In the genomic region with DNA sequence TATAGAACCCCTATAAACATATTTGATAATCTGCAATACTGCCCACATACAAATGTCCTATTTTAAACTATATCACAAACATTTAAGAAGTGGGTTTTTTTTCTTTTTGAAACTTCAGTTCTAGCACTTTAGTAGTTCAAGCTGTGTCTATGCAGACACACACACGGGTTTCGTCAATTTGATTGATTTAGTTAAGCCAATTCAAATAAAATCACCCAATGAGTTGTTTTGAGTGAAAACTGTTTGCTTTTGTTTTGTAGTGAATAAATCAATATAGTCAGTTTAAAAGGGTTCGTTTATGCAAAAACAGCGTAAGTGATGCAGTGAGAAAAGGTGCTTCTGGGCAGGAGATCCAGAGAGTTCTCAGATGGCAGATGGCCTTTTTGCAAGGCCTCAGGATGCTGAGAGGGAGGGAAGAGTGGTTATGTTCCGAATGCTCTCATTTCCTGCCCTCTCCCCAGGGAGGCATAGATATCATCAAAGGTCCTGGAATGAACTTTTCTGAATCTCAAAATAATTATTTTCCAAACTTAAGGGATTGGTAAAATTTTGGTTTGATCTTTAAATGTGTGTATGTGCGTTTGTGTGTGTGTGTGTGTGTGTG, we compare ENCODE assay signal across 14 cellular contexts.
DNase-seq lines count a peak whose midpoint lies in the region; ATAC-seq and TF ChIP-seq lines count a peak whose summit lies in the region.
"Had no signal": no experiment of that assay in that cellular context is flagged by ENCODE, and none has a peak within 500 bp of the region (broad histone marks: within the 10 kb centered on the region; RNA-seq: fewer than 3 reads in every experiment).

No MANE protein-coding gene starts in this region.

- no peaks in the 10 kb centered on the region for H4K20me1 ChIP-seq in osteoblast (ENCODE audit: insufficient read depth, low read length)

- TF ChIP-seq CTCF in cardiac fibroblast (IDR thresholded peaks at IDR 0.05; ENCODE audit: low read depth, low read length) (no peak), osteoblast (IDR thresholded peaks at IDR 0.05; ENCODE audit: extremely low read depth, low read depth, low read length) (no peak)

- no peaks in the 10 kb centered on the region for H3K27me3 ChIP-seq in osteoblast (ENCODE audit: insufficient read depth, low read length)

- DNase-seq in DMS153 treated with DMSO at 0.1 percent for 48 hours (lab: John Stamatoyannopoulos, UW; ENCODE audit: unreplicated experiment) (peak; percentile 13), NCI-H1092 treated with DMSO at 0.1 percent for 48 hours (lab: John Stamatoyannopoulos, UW) (peak; percentile 42), cardiac fibroblast (ENCODE audit: low read depth in 2 of 2) (peak; percentile 24 to 81), osteoblast (ENCODE audit: insufficient read length, low spot score, missing footprints) (no peak), cerebellar cortex (ENCODE audit: low spot score) (no peak), left colon (no peak)
- DNase-seq: activated CD8-positive, alpha-beta T cell treated with anti-CD3 and anti-CD28 coated beads, Interleukin-2, amount 10 ng/mL, durations not matched to agents 7 days and 5 days; activated effector memory CD4-positive, alpha-beta T cell treated with anti-CD3 and anti-CD28 coated beads, Interleukin-2, amount 50 U/mL, for 16 hours; effector memory CD4-positive, alpha-beta T cell; foreskin melanocyte; NCI-H1105; NK-92 treated with Interleukin-12 subunit alpha and Interleukin-12 subunit beta, amount 100 ng/mL, for 24 hours; nucleus accumbens had no signal

- no peaks in the 10 kb centered on the region for H3K9me3 ChIP-seq in osteoblast (ENCODE audit: low read depth, low read length)

- no peaks in the 10 kb centered on the region for H3K36me3 ChIP-seq in osteoblast (ENCODE audit: insufficient read depth, low read length)

- peaks cover 67% of the 10 kb centered on the region for H3K4me1 ChIP-seq in osteoblast (ENCODE audit: insufficient read depth, low read length)

- H3K4me3 ChIP-seq in cardiac fibroblast (replicated peaks in 1 of 2; ENCODE audit: low read depth in 2 of 2, low read length in 2 of 2) (no peak overlapping the region), osteoblast (ENCODE audit: insufficient read depth, low read length) (no peak overlapping the region)

- no peak overlapping the region for H2AFZ ChIP-seq in osteoblast (ENCODE audit: low read length)

- H3K27ac ChIP-seq in osteoblast (ENCODE audit: low read depth, low read length) = peak overlapping the region; percentile 43

- H3K79me2 ChIP-seq in osteoblast (ENCODE audit: insufficient read depth, low read length) = no peaks in the 10 kb centered on the region

- intact Hi-C loops in left colon (cut with DNase I, micrococcal nuclease) = no loop called here

- peak overlapping the region; percentile 17 for H3K4me2 ChIP-seq in osteoblast (ENCODE audit: insufficient read depth, low read length)

- ATAC-seq in GM18867 (IDR thresholded peaks at IDR 0.05; ENCODE audit: unreplicated experiment) = no peak
- ATAC-seq in left colon = no peak
- ATAC-seq: activated CD8-positive, alpha-beta T cell treated with anti-CD3 and anti-CD28 coated beads, Interleukin-2, amount 10 ng/mL, durations not matched to agents 7 days and 5 days had no signal

Comparison
In these comparisons a context has a peak if more than half of its experiments do, and no peak if none do; other contexts are left out.
1. DNase-seq: peak in DMS153 treated with DMSO at 0.1 percent for 48 hours (single experiment), NCI-H1092 treated with DMSO at 0.1 percent for 48 hours (single experiment) and cardiac fibroblast (2 of 2); none in osteoblast (single experiment), cerebellar cortex (single experiment) and left colon (0 of 2).